1 cellular context compared by ENCODE assay signal in the genomic region with DNA sequence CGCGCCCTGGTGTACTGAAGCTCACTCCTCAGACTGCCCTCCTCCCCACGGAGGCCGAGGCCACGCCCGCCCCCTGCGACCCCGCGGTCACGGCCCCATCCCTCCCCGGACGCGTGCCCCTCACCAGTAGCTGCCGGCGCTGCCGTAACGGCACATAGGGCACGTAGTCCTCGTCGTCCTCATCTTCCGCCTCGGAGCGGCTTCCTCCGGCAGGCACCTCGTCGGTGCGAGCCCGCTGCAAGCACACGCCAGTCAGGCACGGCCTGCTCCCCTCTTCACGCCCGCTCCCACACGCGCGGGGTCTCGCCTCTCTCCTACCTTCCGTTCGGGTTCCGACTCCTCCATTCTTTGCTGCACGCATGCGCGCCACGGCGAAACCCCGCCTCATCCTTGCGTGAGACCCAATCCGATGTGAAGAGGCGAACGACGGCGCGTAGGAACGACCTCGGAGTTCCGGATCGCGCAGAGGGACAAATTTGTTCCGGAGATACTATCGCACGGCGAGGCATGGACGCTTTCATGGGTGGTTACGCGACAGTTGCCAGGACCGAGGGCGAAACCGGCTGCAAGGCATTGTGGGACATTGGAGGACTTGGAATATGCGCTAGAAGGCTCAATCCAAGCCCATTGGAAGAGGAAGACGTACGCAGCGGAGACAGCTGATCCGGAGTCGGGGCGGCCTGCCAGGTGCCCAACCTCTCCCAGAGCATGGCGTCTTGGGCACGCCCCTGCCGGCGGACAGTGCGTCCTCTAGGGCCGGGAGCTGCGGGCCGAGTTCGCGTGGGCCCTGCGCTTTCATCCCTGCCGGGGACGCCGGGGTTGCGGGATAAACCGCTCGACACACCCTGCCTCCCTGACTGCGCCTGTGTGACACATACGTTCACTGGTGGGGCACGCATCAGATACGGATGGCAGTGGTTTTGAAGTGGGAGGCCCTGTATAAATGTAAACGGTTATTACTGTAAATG.
TF ChIP-seq lines count a peak whose summit lies in the region.

A gene (minus strand): TSS at position 361 of the 968 bp plus-strand sequence. CDS start 16 bp downstream, at position 345.

TF ChIP-seq in WTC11, 78 proteins besides CTCF, POLR2A, EP300 and RAD21 (continued from another document and continues in another):
- TF ChIP-seq, protein P1, sequence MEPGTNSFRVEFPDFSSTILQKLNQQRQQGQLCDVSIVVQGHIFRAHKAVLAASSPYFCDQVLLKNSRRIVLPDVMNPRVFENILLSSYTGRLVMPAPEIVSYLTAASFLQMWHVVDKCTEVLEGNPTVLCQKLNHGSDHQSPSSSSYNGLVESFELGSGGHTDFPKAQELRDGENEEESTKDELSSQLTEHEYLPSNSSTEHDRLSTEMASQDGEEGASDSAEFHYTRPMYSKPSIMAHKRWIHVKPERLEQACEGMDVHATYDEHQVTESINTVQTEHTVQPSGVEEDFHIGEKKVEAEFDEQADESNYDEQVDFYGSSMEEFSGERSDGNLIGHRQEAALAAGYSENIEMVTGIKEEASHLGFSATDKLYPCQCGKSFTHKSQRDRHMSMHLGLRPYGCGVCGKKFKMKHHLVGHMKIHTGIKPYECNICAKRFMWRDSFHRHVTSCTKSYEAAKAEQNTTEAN (CRISPR knock-in tag; IDR thresholded peaks at IDR 0.05) = peak; percentile 78; the same call in 1 of the 2 replicates
- TF ChIP-seq NR2C2 (CRISPR knock-in tag; IDR thresholded peaks at IDR 0.05) = no peak
- TF ChIP-seq ZNF121 (CRISPR knock-in tag; IDR thresholded peaks at IDR 0.05) = no peak
- no peak for TF ChIP-seq PRRX2 (CRISPR knock-in tag; IDR thresholded peaks at IDR 0.05)
- peak; percentile 89; the same call in 1 of the 2 replicates for TF ChIP-seq FOXP1 (CRISPR knock-in tag; IDR thresholded peaks at IDR 0.05; ENCODE audit: borderline replicate concordance)
- TF ChIP-seq, protein P2, sequence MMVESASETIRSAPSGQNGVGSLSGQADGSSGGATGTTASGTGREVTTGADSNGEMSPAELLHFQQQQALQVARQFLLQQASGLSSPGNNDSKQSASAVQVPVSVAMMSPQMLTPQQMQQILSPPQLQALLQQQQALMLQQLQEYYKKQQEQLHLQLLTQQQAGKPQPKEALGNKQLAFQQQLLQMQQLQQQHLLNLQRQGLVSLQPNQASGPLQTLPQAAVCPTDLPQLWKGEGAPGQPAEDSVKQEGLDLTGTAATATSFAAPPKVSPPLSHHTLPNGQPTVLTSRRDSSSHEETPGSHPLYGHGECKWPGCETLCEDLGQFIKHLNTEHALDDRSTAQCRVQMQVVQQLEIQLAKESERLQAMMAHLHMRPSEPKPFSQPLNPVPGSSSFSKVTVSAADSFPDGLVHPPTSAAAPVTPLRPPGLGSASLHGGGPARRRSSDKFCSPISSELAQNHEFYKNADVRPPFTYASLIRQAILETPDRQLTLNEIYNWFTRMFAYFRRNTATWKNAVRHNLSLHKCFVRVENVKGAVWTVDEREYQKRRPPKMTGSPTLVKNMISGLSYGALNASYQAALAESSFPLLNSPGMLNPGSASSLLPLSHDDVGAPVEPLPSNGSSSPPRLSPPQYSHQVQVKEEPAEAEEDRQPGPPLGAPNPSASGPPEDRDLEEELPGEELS (CRISPR knock-in tag; IDR thresholded peaks at IDR 0.05) = peak; percentile 83
- no peak for TF ChIP-seq ZNF416 (CRISPR knock-in tag; IDR thresholded peaks at IDR 0.05)
- TF ChIP-seq, protein P3, sequence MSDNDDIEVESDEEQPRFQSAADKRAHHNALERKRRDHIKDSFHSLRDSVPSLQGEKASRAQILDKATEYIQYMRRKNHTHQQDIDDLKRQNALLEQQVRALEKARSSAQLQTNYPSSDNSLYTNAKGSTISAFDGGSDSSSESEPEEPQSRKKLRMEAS (CRISPR knock-in tag; IDR thresholded peaks at IDR 0.05) = peak; percentile 96
- TF ChIP-seq GABPB1 (CRISPR knock-in tag; IDR thresholded peaks at IDR 0.05) = peak; percentile 72
- no peak for TF ChIP-seq SMAD4 (CRISPR knock-in tag; IDR thresholded peaks at IDR 0.05)
- TF ChIP-seq ZNF138 (CRISPR knock-in tag; conservative IDR thresholded peaks at IDR 0.05) = no peak
- no peak for TF ChIP-seq CREB1 (CRISPR knock-in tag; IDR thresholded peaks at IDR 0.05)
- TF ChIP-seq ZNF671 (CRISPR knock-in tag; IDR thresholded peaks at IDR 0.05) = no peak
- TF ChIP-seq, protein P4, sequence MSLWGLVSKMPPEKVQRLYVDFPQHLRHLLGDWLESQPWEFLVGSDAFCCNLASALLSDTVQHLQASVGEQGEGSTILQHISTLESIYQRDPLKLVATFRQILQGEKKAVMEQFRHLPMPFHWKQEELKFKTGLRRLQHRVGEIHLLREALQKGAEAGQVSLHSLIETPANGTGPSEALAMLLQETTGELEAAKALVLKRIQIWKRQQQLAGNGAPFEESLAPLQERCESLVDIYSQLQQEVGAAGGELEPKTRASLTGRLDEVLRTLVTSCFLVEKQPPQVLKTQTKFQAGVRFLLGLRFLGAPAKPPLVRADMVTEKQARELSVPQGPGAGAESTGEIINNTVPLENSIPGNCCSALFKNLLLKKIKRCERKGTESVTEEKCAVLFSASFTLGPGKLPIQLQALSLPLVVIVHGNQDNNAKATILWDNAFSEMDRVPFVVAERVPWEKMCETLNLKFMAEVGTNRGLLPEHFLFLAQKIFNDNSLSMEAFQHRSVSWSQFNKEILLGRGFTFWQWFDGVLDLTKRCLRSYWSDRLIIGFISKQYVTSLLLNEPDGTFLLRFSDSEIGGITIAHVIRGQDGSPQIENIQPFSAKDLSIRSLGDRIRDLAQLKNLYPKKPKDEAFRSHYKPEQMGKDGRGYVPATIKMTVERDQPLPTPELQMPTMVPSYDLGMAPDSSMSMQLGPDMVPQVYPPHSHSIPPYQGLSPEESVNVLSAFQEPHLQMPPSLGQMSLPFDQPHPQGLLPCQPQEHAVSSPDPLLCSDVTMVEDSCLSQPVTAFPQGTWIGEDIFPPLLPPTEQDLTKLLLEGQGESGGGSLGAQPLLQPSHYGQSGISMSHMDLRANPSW (CRISPR knock-in tag; conservative IDR thresholded peaks at IDR 0.05; ENCODE audit: low read depth) = no peak
- TF ChIP-seq, protein P5, sequence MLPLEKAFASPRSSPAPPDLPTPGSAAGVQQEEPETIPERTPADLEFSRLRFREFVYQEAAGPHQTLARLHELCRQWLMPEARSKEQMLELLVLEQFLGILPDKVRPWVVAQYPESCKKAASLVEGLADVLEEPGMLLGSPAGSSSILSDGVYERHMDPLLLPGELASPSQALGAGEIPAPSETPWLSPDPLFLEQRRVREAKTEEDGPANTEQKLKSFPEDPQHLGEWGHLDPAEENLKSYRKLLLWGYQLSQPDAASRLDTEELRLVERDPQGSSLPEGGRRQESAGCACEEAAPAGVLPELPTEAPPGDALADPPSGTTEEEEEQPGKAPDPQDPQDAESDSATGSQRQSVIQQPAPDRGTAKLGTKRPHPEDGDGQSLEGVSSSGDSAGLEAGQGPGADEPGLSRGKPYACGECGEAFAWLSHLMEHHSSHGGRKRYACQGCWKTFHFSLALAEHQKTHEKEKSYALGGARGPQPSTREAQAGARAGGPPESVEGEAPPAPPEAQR (CRISPR knock-in tag; IDR thresholded peaks at IDR 0.05) = no peak
- peak; percentile 50; the same call in 1 of the 2 replicates for TF ChIP-seq ETV6 (CRISPR knock-in tag; IDR thresholded peaks at IDR 0.05)
- no peak for TF ChIP-seq ATF1 (CRISPR knock-in tag; IDR thresholded peaks at IDR 0.05)
- TF ChIP-seq ESRRA (CRISPR knock-in tag; IDR thresholded peaks at IDR 0.05; ENCODE audit: borderline replicate concordance) = no peak
- no peak for TF ChIP-seq OVOL2 (CRISPR knock-in tag; IDR thresholded peaks at IDR 0.05; ENCODE audit: borderline replicate concordance)
- peak; percentile 79; the same call in 1 of the 2 replicates for TF ChIP-seq MYBL2 (CRISPR knock-in tag; IDR thresholded peaks at IDR 0.05)
- TF ChIP-seq, protein P6, sequence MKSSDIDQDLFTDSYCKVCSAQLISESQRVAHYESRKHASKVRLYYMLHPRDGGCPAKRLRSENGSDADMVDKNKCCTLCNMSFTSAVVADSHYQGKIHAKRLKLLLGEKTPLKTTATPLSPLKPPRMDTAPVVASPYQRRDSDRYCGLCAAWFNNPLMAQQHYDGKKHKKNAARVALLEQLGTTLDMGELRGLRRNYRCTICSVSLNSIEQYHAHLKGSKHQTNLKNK (CRISPR knock-in tag; IDR thresholded peaks at IDR 0.05) = no peak
- TF ChIP-seq ZNF423 (CRISPR knock-in tag; IDR thresholded peaks at IDR 0.05) = no peak
- 0 out of 2 replicates have a peak, but pooled peaks have one; percentile 65 for TF ChIP-seq CBFB (CRISPR knock-in tag; IDR thresholded peaks at IDR 0.05; ENCODE audit: low read depth)
- TF ChIP-seq, protein P7, sequence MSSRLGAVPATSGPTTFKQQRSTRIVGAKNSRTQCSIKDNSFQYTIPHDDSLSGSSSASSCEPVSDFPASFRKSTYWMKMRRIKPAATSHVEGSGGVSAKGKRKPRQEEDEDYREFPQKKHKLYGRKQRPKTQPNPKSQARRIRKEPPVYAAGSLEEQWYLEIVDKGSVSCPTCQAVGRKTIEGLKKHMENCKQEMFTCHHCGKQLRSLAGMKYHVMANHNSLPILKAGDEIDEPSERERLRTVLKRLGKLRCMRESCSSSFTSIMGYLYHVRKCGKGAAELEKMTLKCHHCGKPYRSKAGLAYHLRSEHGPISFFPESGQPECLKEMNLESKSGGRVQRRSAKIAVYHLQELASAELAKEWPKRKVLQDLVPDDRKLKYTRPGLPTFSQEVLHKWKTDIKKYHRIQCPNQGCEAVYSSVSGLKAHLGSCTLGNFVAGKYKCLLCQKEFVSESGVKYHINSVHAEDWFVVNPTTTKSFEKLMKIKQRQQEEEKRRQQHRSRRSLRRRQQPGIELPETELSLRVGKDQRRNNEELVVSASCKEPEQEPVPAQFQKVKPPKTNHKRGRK (CRISPR knock-in tag; IDR thresholded peaks at IDR 0.05; ENCODE audit: borderline replicate concordance) = no peak
- no peak for TF ChIP-seq GRHL2 (CRISPR knock-in tag; IDR thresholded peaks at IDR 0.05; ENCODE audit: insufficient replicate concordance, severe bottlenecking)
- TF ChIP-seq RELA (CRISPR knock-in tag; IDR thresholded peaks at IDR 0.05; ENCODE audit: borderline replicate concordance) = no peak
- TF ChIP-seq JUN (CRISPR knock-in tag; IDR thresholded peaks at IDR 0.05) = peak; percentile 16; the same call in 1 of the 2 replicates
- TF ChIP-seq, protein P8, sequence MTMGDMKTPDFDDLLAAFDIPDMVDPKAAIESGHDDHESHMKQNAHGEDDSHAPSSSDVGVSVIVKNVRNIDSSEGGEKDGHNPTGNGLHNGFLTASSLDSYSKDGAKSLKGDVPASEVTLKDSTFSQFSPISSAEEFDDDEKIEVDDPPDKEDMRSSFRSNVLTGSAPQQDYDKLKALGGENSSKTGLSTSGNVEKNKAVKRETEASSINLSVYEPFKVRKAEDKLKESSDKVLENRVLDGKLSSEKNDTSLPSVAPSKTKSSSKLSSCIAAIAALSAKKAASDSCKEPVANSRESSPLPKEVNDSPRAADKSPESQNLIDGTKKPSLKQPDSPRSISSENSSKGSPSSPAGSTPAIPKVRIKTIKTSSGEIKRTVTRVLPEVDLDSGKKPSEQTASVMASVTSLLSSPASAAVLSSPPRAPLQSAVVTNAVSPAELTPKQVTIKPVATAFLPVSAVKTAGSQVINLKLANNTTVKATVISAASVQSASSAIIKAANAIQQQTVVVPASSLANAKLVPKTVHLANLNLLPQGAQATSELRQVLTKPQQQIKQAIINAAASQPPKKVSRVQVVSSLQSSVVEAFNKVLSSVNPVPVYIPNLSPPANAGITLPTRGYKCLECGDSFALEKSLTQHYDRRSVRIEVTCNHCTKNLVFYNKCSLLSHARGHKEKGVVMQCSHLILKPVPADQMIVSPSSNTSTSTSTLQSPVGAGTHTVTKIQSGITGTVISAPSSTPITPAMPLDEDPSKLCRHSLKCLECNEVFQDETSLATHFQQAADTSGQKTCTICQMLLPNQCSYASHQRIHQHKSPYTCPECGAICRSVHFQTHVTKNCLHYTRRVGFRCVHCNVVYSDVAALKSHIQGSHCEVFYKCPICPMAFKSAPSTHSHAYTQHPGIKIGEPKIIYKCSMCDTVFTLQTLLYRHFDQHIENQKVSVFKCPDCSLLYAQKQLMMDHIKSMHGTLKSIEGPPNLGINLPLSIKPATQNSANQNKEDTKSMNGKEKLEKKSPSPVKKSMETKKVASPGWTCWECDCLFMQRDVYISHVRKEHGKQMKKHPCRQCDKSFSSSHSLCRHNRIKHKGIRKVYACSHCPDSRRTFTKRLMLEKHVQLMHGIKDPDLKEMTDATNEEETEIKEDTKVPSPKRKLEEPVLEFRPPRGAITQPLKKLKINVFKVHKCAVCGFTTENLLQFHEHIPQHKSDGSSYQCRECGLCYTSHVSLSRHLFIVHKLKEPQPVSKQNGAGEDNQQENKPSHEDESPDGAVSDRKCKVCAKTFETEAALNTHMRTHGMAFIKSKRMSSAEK (CRISPR knock-in tag; IDR thresholded peaks at IDR 0.05; ENCODE audit: borderline replicate concordance) = no peak
- TF ChIP-seq, protein P9, sequence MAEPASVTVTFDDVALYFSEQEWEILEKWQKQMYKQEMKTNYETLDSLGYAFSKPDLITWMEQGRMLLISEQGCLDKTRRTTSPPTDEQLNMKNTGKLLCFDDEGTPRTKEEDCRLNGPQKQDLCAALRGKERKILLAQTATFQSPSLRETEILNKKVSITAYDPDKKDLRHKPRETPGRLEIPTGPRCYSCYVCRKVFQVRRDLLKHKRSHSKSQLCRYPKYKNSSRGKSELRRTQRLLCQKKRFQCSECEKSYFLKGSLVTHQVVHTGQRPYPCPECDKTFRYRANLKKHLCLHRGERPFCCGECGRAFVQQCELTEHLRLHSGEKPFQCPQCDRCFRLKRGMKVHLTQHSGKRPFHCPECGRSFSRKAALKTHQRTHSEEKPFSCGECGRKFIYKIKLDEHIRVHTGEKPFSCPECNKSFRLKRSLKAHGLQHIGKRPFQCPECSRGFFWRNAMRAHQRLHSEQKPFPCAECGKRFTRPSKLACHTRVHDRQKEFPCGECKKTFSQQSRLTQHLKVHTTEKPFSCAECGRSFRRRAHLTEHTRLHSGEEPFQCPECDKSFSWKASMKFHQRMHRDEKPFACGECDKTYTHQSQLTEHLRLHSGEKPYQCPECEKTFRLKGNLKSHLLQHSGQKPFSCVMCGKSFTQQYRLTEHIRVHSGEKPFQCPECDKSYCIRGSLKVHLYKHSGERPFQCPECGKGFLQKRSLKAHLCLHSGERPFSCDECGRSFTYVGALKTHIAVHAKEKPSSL (CRISPR knock-in tag; conservative IDR thresholded peaks at IDR 0.05) = no peak
- TF ChIP-seq, protein P10, sequence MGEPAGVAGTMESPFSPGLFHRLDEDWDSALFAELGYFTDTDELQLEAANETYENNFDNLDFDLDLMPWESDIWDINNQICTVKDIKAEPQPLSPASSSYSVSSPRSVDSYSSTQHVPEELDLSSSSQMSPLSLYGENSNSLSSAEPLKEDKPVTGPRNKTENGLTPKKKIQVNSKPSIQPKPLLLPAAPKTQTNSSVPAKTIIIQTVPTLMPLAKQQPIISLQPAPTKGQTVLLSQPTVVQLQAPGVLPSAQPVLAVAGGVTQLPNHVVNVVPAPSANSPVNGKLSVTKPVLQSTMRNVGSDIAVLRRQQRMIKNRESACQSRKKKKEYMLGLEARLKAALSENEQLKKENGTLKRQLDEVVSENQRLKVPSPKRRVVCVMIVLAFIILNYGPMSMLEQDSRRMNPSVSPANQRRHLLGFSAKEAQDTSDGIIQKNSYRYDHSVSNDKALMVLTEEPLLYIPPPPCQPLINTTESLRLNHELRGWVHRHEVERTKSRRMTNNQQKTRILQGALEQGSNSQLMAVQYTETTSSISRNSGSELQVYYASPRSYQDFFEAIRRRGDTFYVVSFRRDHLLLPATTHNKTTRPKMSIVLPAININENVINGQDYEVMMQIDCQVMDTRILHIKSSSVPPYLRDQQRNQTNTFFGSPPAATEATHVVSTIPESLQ (CRISPR knock-in tag; IDR thresholded peaks at IDR 0.05) = no peak
- no peak for TF ChIP-seq IRF2 (CRISPR knock-in tag; IDR thresholded peaks at IDR 0.05; ENCODE audit: borderline replicate concordance, low read depth)
- peak; percentile 69 for TF ChIP-seq NFYB (CRISPR knock-in tag; conservative IDR thresholded peaks at IDR 0.05; ENCODE audit: low read depth)
- TF ChIP-seq EMX1 (CRISPR knock-in tag; IDR thresholded peaks at IDR 0.05) = 0 out of 2 replicates have a peak, but pooled peaks have one; percentile 31
